ENCODE assay signal across 10 cellular contexts in genomic region chr1:167136191-167136614, GRCh38.
DNase-seq lines count a peak whose midpoint lies in the region; ATAC-seq lines count a peak whose summit lies in the region.
"Had no signal": no experiment of that assay in that cellular context is flagged by ENCODE, and none has a peak within 500 bp of the region (broad histone marks: within the 10 kb centered on the region; RNA-seq: fewer than 3 reads in every experiment).

No MANE protein-coding gene starts in this region.

- ATAC-seq in HG02970 (IDR thresholded peaks at IDR 0.05; ENCODE audit: low FRiP score, unreplicated experiment), result no peak
- no peak for ATAC-seq in HG02885 (IDR thresholded peaks at IDR 0.05; ENCODE audit: poor library complexity, unreplicated experiment)
- no peak for ATAC-seq in HG03442 (IDR thresholded peaks at IDR 0.05; ENCODE audit: unreplicated experiment)

- DNase-seq in AG20443 (ENCODE audit: low spot score) (peak; percentile 52), HS-27A (ENCODE audit: low read depth) (peak; percentile 40), astrocyte of the hippocampus (ENCODE audit: low read depth, low spot score) (peak; percentile 91), kidney tubule cell (ENCODE audit: low spot score) (peak; percentile 80), NCI-H2227 treated with DMSO at 0.1 percent for 48 hours (lab: John Stamatoyannopoulos, UW) (no peak)
- DNase-seq: activated CD4-positive, alpha-beta memory T cell treated with anti-CD3 and anti-CD28 coated beads, Interleukin-2, amount 10 ng/mL, durations not matched to agents 7 days and 5 days; OCI-M1 had no signal
